Comparison of ENCODE assay signal across 3 cellular contexts in the genomic region with DNA sequence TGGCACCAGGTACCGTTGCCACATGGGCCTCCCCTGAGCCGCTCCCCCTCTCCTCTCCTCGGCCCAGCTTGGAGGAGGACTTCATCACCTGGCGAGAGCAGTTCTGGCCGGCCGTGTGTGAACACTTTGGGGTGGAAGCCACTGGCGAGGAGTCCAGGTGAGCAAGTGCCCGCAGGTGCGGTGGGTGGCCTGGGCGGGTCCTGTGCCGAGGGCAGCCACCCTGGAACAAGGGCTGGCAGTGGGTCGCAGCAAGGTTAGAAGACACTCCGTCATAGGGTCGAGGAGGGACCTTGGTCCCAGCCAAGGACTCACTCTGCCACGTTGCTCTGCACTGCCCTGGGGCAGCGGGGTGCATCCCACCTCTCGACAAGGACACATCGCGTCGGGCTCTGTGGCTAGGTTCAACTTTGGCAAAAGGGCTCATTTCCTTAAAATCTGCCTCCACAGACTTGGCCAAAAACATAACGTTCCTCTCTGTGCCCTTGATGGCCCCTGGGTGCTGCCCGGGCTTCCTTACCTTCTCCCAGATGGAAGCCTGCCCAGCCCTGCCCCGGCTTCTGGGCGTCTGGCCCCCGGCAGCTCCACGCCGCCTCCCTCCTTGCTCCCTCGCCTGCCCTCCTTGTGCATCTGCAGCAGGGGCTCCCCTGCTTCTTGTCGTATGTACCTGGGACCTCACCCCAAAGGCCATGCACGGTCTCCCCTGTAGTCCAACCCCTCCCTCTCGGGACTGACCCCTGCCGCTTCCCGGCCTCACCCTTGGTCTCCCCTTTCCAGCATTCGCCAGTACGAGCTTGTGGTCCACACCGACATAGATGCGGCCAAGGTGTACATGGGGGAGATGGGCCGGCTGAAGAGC.
A peak's percentile ranks its signal among the peaks of the same experiment; 100 is the strongest.
TF ChIP-seq lines count a peak whose summit lies in the region.

No MANE protein-coding gene starts in this region.

TF ChIP-seq in SK-N-SH, 30 proteins besides CTCF, POLR2A, EP300 and RAD21:
- TF ChIP-seq, protein P1, sequence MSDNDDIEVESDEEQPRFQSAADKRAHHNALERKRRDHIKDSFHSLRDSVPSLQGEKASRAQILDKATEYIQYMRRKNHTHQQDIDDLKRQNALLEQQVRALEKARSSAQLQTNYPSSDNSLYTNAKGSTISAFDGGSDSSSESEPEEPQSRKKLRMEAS (IDR thresholded peaks at IDR 0.05; ENCODE audit: low read depth): no peak
- no peak for TF ChIP-seq RXRA (IDR thresholded peaks at IDR 0.05; ENCODE audit: borderline replicate concordance, low read depth)
- no peak for TF ChIP-seq YY1 (IDR thresholded peaks at IDR 0.05; ENCODE audit: low read depth)
- TF ChIP-seq, protein P2, sequence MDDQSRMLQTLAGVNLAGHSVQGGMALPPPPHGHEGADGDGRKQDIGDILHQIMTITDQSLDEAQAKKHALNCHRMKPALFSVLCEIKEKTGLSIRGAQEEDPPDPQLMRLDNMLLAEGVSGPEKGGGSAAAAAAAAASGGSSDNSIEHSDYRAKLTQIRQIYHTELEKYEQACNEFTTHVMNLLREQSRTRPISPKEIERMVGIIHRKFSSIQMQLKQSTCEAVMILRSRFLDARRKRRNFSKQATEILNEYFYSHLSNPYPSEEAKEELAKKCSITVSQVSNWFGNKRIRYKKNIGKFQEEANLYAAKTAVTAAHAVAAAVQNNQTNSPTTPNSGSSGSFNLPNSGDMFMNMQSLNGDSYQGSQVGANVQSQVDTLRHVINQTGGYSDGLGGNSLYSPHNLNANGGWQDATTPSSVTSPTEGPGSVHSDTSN (IDR thresholded peaks at IDR 0.05): no peak
- TF ChIP-seq RFX5 (IDR thresholded peaks at IDR 0.05; ENCODE audit: low read length): no peak
- no peak for TF ChIP-seq JUND (IDR thresholded peaks at IDR 0.05)
- no peak for TF ChIP-seq GATA2 (CRISPR knock-in tag; IDR thresholded peaks at IDR 0.05)
- TF ChIP-seq RCOR1 (IDR thresholded peaks at IDR 0.05; ENCODE audit: low read length): no peak
TF ChIP-seq in SK-N-SH: peak in this region for 0.

TF ChIP-seq in SK-N-SH treated with all-trans-retinoic acid at 6 μM for 48 hours, 23 proteins besides CTCF, POLR2A, EP300 and RAD21:
- no peak for TF ChIP-seq GLIS3 (CRISPR knock-in tag; IDR thresholded peaks at IDR 0.05)
- no peak for TF ChIP-seq ESRRG (CRISPR knock-in tag; IDR thresholded peaks at IDR 0.05)
- no peak for TF ChIP-seq ZNF565 (CRISPR knock-in tag; conservative IDR thresholded peaks at IDR 0.05; ENCODE audit: low read depth)
- no peak for TF ChIP-seq ISL1 (CRISPR knock-in tag; IDR thresholded peaks at IDR 0.05)
- no peak for TF ChIP-seq ZFP30 (CRISPR knock-in tag; IDR thresholded peaks at IDR 0.05)
- no peak for TF ChIP-seq TOX (CRISPR knock-in tag; IDR thresholded peaks at IDR 0.05; ENCODE audit: borderline replicate concordance)
- TF ChIP-seq, protein P3, sequence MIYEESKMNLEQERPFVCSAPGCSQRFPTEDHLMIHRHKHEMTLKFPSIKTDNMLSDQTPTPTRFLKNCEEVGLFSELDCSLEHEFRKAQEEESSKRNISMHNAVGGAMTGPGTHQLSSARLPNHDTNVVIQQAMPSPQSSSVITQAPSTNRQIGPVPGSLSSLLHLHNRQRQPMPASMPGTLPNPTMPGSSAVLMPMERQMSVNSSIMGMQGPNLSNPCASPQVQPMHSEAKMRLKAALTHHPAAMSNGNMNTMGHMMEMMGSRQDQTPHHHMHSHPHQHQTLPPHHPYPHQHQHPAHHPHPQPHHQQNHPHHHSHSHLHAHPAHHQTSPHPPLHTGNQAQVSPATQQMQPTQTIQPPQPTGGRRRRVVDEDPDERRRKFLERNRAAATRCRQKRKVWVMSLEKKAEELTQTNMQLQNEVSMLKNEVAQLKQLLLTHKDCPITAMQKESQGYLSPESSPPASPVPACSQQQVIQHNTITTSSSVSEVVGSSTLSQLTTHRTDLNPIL (CRISPR knock-in tag; IDR thresholded peaks at IDR 0.05; ENCODE audit: low read depth): no peak
- no peak for TF ChIP-seq ZC3H10 (CRISPR knock-in tag; IDR thresholded peaks at IDR 0.05)
- TF ChIP-seq, protein P4, sequence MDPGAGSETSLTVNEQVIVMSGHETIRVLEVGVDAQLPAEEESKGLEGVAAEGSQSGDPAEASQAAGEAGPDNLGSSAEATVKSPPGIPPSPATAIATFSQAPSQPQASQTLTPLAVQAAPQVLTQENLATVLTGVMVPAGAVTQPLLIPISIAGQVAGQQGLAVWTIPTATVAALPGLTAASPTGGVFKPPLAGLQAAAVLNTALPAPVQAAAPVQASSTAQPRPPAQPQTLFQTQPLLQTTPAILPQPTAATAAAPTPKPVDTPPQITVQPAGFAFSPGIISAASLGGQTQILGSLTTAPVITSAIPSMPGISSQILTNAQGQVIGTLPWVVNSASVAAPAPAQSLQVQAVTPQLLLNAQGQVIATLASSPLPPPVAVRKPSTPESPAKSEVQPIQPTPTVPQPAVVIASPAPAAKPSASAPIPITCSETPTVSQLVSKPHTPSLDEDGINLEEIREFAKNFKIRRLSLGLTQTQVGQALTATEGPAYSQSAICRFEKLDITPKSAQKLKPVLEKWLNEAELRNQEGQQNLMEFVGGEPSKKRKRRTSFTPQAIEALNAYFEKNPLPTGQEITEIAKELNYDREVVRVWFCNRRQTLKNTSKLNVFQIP (CRISPR knock-in tag; IDR thresholded peaks at IDR 0.05; ENCODE audit: borderline replicate concordance, low read depth): no peak
- TF ChIP-seq TSHZ2 (CRISPR knock-in tag; IDR thresholded peaks at IDR 0.05): no peak
- TF ChIP-seq TCF4 (CRISPR knock-in tag; IDR thresholded peaks at IDR 0.05; ENCODE audit: borderline replicate concordance): no peak
- no peak for TF ChIP-seq ZNF70 (CRISPR knock-in tag; IDR thresholded peaks at IDR 0.05)
- TF ChIP-seq ZNF8 (CRISPR knock-in tag; IDR thresholded peaks at IDR 0.05): no peak
- no peak for TF ChIP-seq ZFP3 (CRISPR knock-in tag; IDR thresholded peaks at IDR 0.05)
- TF ChIP-seq, protein P5, sequence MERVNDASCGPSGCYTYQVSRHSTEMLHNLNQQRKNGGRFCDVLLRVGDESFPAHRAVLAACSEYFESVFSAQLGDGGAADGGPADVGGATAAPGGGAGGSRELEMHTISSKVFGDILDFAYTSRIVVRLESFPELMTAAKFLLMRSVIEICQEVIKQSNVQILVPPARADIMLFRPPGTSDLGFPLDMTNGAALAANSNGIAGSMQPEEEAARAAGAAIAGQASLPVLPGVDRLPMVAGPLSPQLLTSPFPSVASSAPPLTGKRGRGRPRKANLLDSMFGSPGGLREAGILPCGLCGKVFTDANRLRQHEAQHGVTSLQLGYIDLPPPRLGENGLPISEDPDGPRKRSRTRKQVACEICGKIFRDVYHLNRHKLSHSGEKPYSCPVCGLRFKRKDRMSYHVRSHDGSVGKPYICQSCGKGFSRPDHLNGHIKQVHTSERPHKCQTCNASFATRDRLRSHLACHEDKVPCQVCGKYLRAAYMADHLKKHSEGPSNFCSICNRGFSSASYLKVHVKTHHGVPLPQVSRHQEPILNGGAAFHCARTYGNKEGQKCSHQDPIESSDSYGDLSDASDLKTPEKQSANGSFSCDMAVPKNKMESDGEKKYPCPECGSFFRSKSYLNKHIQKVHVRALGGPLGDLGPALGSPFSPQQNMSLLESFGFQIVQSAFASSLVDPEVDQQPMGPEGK (CRISPR knock-in tag; IDR thresholded peaks at IDR 0.05; ENCODE audit: borderline replicate concordance): no peak
TF ChIP-seq in SK-N-SH treated with all-trans-retinoic acid at 6 μM for 48 hours: peak in this region for 0.

TF ChIP-seq in K562, 482 proteins besides CTCF, POLR2A, EP300 and RAD21:
- no peak for TF ChIP-seq ZBED1 (IDR thresholded peaks at IDR 0.05)
- peak; percentile 51 for TF ChIP-seq POLR2G (IDR thresholded peaks at IDR 0.05; ENCODE audit: low read depth, low read length)
